Comparison of ENCODE assay signal across 8 cellular contexts in genomic region chr10:21724695-21725371, GRCh38.
DNase-seq lines count a peak whose midpoint lies in the region; ATAC-seq lines count a peak whose summit lies in the region.

No MANE protein-coding gene starts in this region.

- CTCF ChIA-PET in activated naive CD4-positive, alpha-beta T cell treated with anti-CD3 and anti-CD28 coated beads for 36 hours (lab: Charles Lee), result interaction anchor here (0.6 to 1.6 kb wide), 4 partner anchors 228 to 335 kb away, joined by 3 to 5 read pairs (median 4); no protein-coding TSS in a partner anchor

- peak; percentile 94 for DNase-seq in DMS79 treated with DMSO at 0.1 percent for 48 hours (lab: John Stamatoyannopoulos, UW)
- peak; percentile 98 for DNase-seq in HT-29 (ENCODE audit: low spot score)
- DNase-seq in NCI-H748 (lab: John Stamatoyannopoulos, UW; ENCODE audit: unreplicated experiment), result peak; percentile 97
- DNase-seq in activated naive CD4-positive, alpha-beta T cell treated with anti-CD3 and anti-CD28 coated beads for 36 hours, result peak; percentile 72
- DNase-seq in glomerular endothelial cell (ENCODE audit: extremely low read depth, low read depth, low spot score), result peak; percentile 100
- DNase-seq in pons (ENCODE audit: low spot score), result peak; percentile 97
- no peak for DNase-seq in effector CD4-positive, alpha-beta T cell

- H3K9me3 Mint-ChIP-seq in activated naive CD4-positive, alpha-beta T cell treated with anti-CD3 and anti-CD28 coated beads for 36 hours, result no peaks in the 10 kb centered on the region

- H3K36me3 Mint-ChIP-seq in activated naive CD4-positive, alpha-beta T cell treated with anti-CD3 and anti-CD28 coated beads for 36 hours (ENCODE audit: low read depth), result peaks cover 15% of the 10 kb centered on the region

- H3K27me3 Mint-ChIP-seq in activated naive CD4-positive, alpha-beta T cell treated with anti-CD3 and anti-CD28 coated beads for 36 hours (ENCODE audit: low read depth), result no peaks in the 10 kb centered on the region

- H3K27ac Mint-ChIP-seq in activated naive CD4-positive, alpha-beta T cell treated with anti-CD3 and anti-CD28 coated beads for 36 hours, result no peak overlapping the region

- peak; percentile 94 for ATAC-seq in GM21381 (IDR thresholded peaks at IDR 0.05; ENCODE audit: unreplicated experiment)

- intact Hi-C loops in activated naive CD4-positive, alpha-beta T cell treated with anti-CD3 and anti-CD28 coated beads for 36 hours (cut with micrococcal nuclease), result loop anchor here (5.0 to 10.0 kb wide), 4 partner anchors 143 to 500 kb away; no protein-coding TSS in a partner anchor

- peaks cover 27% of the 10 kb centered on the region for H3K4me1 Mint-ChIP-seq in activated naive CD4-positive, alpha-beta T cell treated with anti-CD3 and anti-CD28 coated beads for 36 hours (ENCODE audit: low read depth)

- no peak overlapping the region for H3K4me3 Mint-ChIP-seq in activated naive CD4-positive, alpha-beta T cell treated with anti-CD3 and anti-CD28 coated beads for 36 hours
